ENCODE assay signal across 15 cellular contexts in the genomic region with DNA sequence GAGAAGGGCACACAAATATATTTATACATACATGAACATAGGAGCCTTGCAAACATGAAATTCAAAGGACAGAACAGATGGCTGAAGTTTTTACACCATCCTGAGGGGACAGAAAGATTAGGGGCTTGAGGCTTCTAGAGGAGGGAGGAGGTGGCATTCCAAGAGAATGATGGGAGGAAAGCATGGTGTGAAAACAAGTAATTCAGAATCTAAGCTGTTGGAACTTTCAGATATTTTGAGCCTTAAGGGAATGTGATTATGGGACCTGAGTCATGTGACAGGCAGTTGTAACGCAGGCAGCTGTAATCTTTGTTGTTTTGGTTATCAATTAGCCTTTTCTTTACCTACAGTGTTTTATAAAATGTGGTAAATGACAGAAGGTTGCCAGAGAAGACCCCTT.
A peak's percentile ranks its signal among the peaks of the same experiment; 100 is the strongest.
DNase-seq lines count a peak whose midpoint lies in the region; ATAC-seq and TF ChIP-seq lines count a peak whose summit lies in the region.
"Had no signal": no experiment of that assay in that cellular context is flagged by ENCODE, and none has a peak within 500 bp of the region (broad histone marks: within the 10 kb centered on the region; RNA-seq: fewer than 3 reads in every experiment).

No MANE protein-coding gene starts in this region.

- H3K36me3 Mint-ChIP-seq in H9 (ENCODE audit: insufficient read depth in 1 of 3, low read depth in 3 of 3), result peaks cover 2 to 20% (median 6%) of the 10 kb centered on the region in 3 experiments; a peak in 5 of 7 replicates

- no peaks in the 10 kb centered on the region for H3K23me2 ChIP-seq in H9 (ENCODE audit: insufficient read length, low read depth, low read length, poor library complexity, severe bottlenecking)

- intact Hi-C loops in head of caudate nucleus (cut with DNase I), result no loop called here

- H3K4me2 ChIP-seq in H9 (ENCODE audit: insufficient read depth, insufficient read length, low read length), result no peak overlapping the region

- H4K8ac ChIP-seq in H9 (replicated peaks; ENCODE audit: insufficient read length, low read depth, low read length), result no peak overlapping the region

- H3K9me3 ChIP-seq in H9 (ENCODE audit: control insufficient read depth, low read depth, low read length), result no peaks in the 10 kb centered on the region
- H3K9me3 ChIP-seq: psoas muscle had no signal

- peaks cover 51 to 63% of the 10 kb centered on the region in 2 experiments for H3K4me1 Mint-ChIP-seq in H9
- H3K4me1 Mint-ChIP-seq: memory B cell had no signal

- H2AFZ ChIP-seq in H9 (ENCODE audit: low read length), result no peak overlapping the region

- no peak for TF ChIP-seq POLR2A in erythroblast (IDR thresholded peaks at IDR 0.05; ENCODE audit: low read length)

- H2AK5ac ChIP-seq in H9 (ENCODE audit: insufficient read length, low read length), result no peak overlapping the region

- no peaks in the 10 kb centered on the region for H3K27me3 Mint-ChIP-seq in H9 (ENCODE audit: low read depth)
- H3K27me3 Mint-ChIP-seq: activated T-cell treated with anti-CD3 and anti-CD28 coated beads, Interleukin-2, amount 50 U/mL, for 24 hours; memory B cell; stimulated activated naive CD8-positive, alpha-beta T cell treated with anti-CD3 and anti-CD28 coated beads, Interleukin-15, Interleukin-2, amounts not matched to agents 100 ng/mL and 50 ng/mL, for 24 hours had no signal

- ATAC-seq in SK-N-SH treated with all-trans-retinoic acid at 6 μM for 48 hours, result peak; percentile 48
- ATAC-seq: psoas muscle had no signal

- no peak overlapping the region for H2BK20ac ChIP-seq in H9 (ENCODE audit: low read depth, low read length, poor library complexity, severe bottlenecking)

- no peak for DNase-seq in H9
- peak; percentile 11 for DNase-seq in iris pigment epithelial cell (ENCODE audit: low read depth)
- peak; percentile 81 for DNase-seq in renal cortical epithelial cell (ENCODE audit: low read depth)
- DNase-seq in head of caudate nucleus, result no peak
- no peak for DNase-seq in erythroblast (lab: John Stamatoyannopoulos, UW)
- no peak for DNase-seq in NCI-H2196 treated with DMSO at 0.1 percent for 48 hours (lab: John Stamatoyannopoulos, UW; ENCODE audit: unreplicated experiment)
- no peak for DNase-seq in pons (ENCODE audit: low spot score)
- DNase-seq: activated T-cell treated with anti-CD3 and anti-CD28 coated beads, Interleukin-2, amount 50 U/mL, for 24 hours; amniotic stem cell; effector CD4-positive, alpha-beta T cell; psoas muscle had no signal

- H2BK120ac ChIP-seq in H9 (ENCODE audit: low read depth, low read length, poor library complexity, severe bottlenecking), result no peak overlapping the region

- peak overlapping the region; percentile 44 for H3K27ac ChIP-seq in H9 (ENCODE audit: insufficient read length, low read depth, low read length)
- H3K27ac ChIP-seq: C4-2B, psoas muscle had no signal

- no peak for TF ChIP-seq CTCF in H9 (conservative IDR thresholded peaks at IDR 0.05)

- H3K23ac ChIP-seq in H9 (ENCODE audit: insufficient read length, low read depth, low read length), result no peak overlapping the region

- no peak overlapping the region for H2BK15ac ChIP-seq in H9 (ENCODE audit: low read depth, low read length)

- H4K91ac ChIP-seq in H9 (ENCODE audit: insufficient read length, low read depth, low read length), result no peak overlapping the region

- H3K18ac ChIP-seq in H9 (ENCODE audit: insufficient read length, low read depth, low read length), result no peak overlapping the region

- no peak overlapping the region for H2BK5ac ChIP-seq in H9 (ENCODE audit: insufficient read length, low read length)

- no peak overlapping the region for H3T11ph ChIP-seq in H9 (ENCODE audit: low read length)

- no peaks in the 10 kb centered on the region for H3K79me1 ChIP-seq in H9 (ENCODE audit: insufficient read depth, low read depth, low read length, poor library complexity, severe bottlenecking)

- H3K27me3 ChIP-seq in H9 (ENCODE audit: insufficient read depth, low read length), result no peaks in the 10 kb centered on the region

- no peak overlapping the region for H3K56ac ChIP-seq in H9 (ENCODE audit: insufficient read length, low read depth, low read length)

- H4K5ac ChIP-seq in H9 (ENCODE audit: insufficient read length, low read depth, low read length), result no peak overlapping the region

- H3K9me3 Mint-ChIP-seq in H9, result peaks cover 0 to 2% of the 10 kb centered on the region in 2 experiments; a peak in 3 of 5 replicates
- H3K9me3 Mint-ChIP-seq: memory B cell; stimulated activated naive CD8-positive, alpha-beta T cell treated with anti-CD3 and anti-CD28 coated beads, Interleukin-15, Interleukin-2, amounts not matched to agents 100 ng/mL and 50 ng/mL, for 24 hours had no signal

- H3K14ac ChIP-seq in H9 (ENCODE audit: insufficient read depth, low read length), result no peak overlapping the region

- H3K4me3 Mint-ChIP-seq in H9, result no peak overlapping the region; a peak in 1 of 5 replicates
- H3K4me3 Mint-ChIP-seq: activated T-cell treated with anti-CD3 and anti-CD28 coated beads, Interleukin-2, amount 50 U/mL, for 24 hours; memory B cell; stimulated activated naive CD8-positive, alpha-beta T cell treated with anti-CD3 and anti-CD28 coated beads, Interleukin-15, Interleukin-2, amounts not matched to agents 100 ng/mL and 50 ng/mL, for 24 hours had no signal

- H3K79me2 ChIP-seq in H9 (ENCODE audit: insufficient read depth, low read length), result no peaks in the 10 kb centered on the region

- H3K4ac ChIP-seq in H9 (ENCODE audit: low read depth, low read length), result no peak overlapping the region

- H3K4me1 ChIP-seq in H9 (ENCODE audit: insufficient read depth, low read length), result peaks cover 7% of the 10 kb centered on the region; the same call in 1 of the 2 replicates
- H3K4me1 ChIP-seq: psoas muscle had no signal

- no peak overlapping the region for H2BK12ac ChIP-seq in H9 (ENCODE audit: insufficient read length, low read depth, low read length)

- no peak overlapping the region for H3K9ac ChIP-seq in H9 (ENCODE audit: extremely low read depth, insufficient read length, low read length)

- H3K27ac Mint-ChIP-seq in H9, result peak overlapping the region; percentile 91 to 98 (median 97)
- H3K27ac Mint-ChIP-seq: activated T-cell treated with anti-CD3 and anti-CD28 coated beads, Interleukin-2, amount 50 U/mL, for 24 hours; memory B cell; stimulated activated naive CD8-positive, alpha-beta T cell treated with anti-CD3 and anti-CD28 coated beads, Interleukin-15, Interleukin-2, amounts not matched to agents 100 ng/mL and 50 ng/mL, for 24 hours had no signal

- no peaks in the 10 kb centered on the region for H4K20me1 ChIP-seq in H9 (ENCODE audit: control insufficient read depth, insufficient read depth, insufficient read length)

- no CpG with 5 or more reads among the region's 1 CpG for WGBS in H9 (ENCODE audit: extremely low coverage, insufficient read length, low lambda C conversion rate)

TF ChIP-seq in SK-N-SH treated with all-trans-retinoic acid at 6 μM for 48 hours, 23 proteins besides CTCF, POLR2A, EP300 and RAD21:
- TF ChIP-seq ZNF70 (CRISPR knock-in tag; IDR thresholded peaks at IDR 0.05) (no peak), ESRRG (CRISPR knock-in tag; IDR thresholded peaks at IDR 0.05) (no peak), OSR1 (CRISPR knock-in tag; IDR thresholded peaks at IDR 0.05) (no peak), PPARA (CRISPR knock-in tag; IDR thresholded peaks at IDR 0.05; ENCODE audit: borderline replicate concordance) (no peak), TCF4 (CRISPR knock-in tag; IDR thresholded peaks at IDR 0.05; ENCODE audit: borderline replicate concordance) (no peak)
- TF ChIP-seq, protein P1, sequence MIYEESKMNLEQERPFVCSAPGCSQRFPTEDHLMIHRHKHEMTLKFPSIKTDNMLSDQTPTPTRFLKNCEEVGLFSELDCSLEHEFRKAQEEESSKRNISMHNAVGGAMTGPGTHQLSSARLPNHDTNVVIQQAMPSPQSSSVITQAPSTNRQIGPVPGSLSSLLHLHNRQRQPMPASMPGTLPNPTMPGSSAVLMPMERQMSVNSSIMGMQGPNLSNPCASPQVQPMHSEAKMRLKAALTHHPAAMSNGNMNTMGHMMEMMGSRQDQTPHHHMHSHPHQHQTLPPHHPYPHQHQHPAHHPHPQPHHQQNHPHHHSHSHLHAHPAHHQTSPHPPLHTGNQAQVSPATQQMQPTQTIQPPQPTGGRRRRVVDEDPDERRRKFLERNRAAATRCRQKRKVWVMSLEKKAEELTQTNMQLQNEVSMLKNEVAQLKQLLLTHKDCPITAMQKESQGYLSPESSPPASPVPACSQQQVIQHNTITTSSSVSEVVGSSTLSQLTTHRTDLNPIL (CRISPR knock-in tag; IDR thresholded peaks at IDR 0.05; ENCODE audit: low read depth), result no peak
- TF ChIP-seq, protein P2, sequence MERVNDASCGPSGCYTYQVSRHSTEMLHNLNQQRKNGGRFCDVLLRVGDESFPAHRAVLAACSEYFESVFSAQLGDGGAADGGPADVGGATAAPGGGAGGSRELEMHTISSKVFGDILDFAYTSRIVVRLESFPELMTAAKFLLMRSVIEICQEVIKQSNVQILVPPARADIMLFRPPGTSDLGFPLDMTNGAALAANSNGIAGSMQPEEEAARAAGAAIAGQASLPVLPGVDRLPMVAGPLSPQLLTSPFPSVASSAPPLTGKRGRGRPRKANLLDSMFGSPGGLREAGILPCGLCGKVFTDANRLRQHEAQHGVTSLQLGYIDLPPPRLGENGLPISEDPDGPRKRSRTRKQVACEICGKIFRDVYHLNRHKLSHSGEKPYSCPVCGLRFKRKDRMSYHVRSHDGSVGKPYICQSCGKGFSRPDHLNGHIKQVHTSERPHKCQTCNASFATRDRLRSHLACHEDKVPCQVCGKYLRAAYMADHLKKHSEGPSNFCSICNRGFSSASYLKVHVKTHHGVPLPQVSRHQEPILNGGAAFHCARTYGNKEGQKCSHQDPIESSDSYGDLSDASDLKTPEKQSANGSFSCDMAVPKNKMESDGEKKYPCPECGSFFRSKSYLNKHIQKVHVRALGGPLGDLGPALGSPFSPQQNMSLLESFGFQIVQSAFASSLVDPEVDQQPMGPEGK (CRISPR knock-in tag; IDR thresholded peaks at IDR 0.05; ENCODE audit: borderline replicate concordance), result no peak

Comparison
In these comparisons a context has a peak if more than half of its experiments do, and no peak if none do; other contexts are left out.
1. DNase-seq: peak in iris pigment epithelial cell (single experiment) and renal cortical epithelial cell (single experiment); none in H9 (single experiment), head of caudate nucleus (0 of 42), erythroblast (0 of 2), NCI-H2196 treated with DMSO at 0.1 percent for 48 hours (single experiment) and pons (single experiment).